ENCODE assay signal across 23 cellular contexts in the genomic region with DNA sequence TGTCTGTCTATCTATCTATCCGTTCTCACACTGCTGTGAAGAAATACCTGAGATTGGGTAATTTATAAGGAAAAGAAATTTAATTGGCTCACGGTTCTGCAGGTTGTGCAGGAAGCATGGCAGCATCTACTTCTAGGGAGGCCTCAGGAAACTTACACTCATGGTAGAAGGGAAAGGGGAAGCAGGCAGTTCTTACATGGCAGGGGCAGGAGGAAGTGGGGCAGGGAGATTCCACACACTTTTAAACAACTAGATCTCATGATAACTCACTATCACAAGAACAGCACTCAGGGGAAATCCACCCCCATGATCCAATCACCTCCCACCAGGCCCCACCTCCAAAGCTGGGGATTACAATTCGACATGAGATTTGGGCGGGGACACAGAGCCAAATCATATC.
"Had no signal": no experiment of that assay in that cellular context is flagged by ENCODE, and none has a peak within 500 bp of the region (broad histone marks: within the 10 kb centered on the region; RNA-seq: fewer than 3 reads in every experiment).

No MANE protein-coding gene starts in this region.

- H3K27me3 ChIP-seq: cardiac muscle cell had no signal

- H3K27ac ChIP-seq: cardiac muscle cell, PC-9 had no signal

- H3K4me3 ChIP-seq: cardiac muscle cell, K562, PC-9 had no signal

- H3K36me3 ChIP-seq: cardiac muscle cell had no signal

- DNase-seq: activated CD4-positive, alpha-beta memory T cell treated with anti-CD3 and anti-CD28 coated beads for 36 hours; activated CD4-positive, alpha-beta T cell treated with anti-CD3 and anti-CD28 coated beads, Interleukin-2, amount 10 ng/mL, durations not matched to agents 7 days and 5 days; activated CD4-positive, CD25-positive, alpha-beta regulatory T cell; activated CD8-positive, alpha-beta memory T cell treated with anti-CD3 and anti-CD28 coated beads for 24 hours; activated effector memory CD4-positive, alpha-beta T cell treated with anti-CD3 and anti-CD28 coated beads, Interleukin-2, amount 50 U/mL, for 16 hours; activated naive CD4-positive, alpha-beta T cell treated with Interleukin-2 at 50 U/mL for 16 hours; activated T-cell treated with anti-CD3 and anti-CD28 coated beads, Interleukin-2, amount 50 U/mL, for 4 hours; amygdala; NCI-H146; NCI-H187 treated with DMSO at 0.1 percent for 48 hours; NCI-H2081 treated with DMSO at 0.1 percent for 48 hours; NCI-H446; NCI-H524; PC-9; SHP77 treated with DMSO at 0.1 percent for 48 hours; T-helper 17 cell; T-helper 9 cell had no signal

- H3K4me1 Mint-ChIP-seq: activated CD4-positive, alpha-beta T cell treated with anti-CD3 and anti-CD28 coated beads, Interleukin-2, amount 10 ng/mL, durations not matched to agents 7 days and 5 days; T-helper 17 cell had no signal

- H3K4me3 Mint-ChIP-seq: activated CD4-positive, alpha-beta memory T cell treated with anti-CD3 and anti-CD28 coated beads for 36 hours; activated CD4-positive, alpha-beta T cell treated with anti-CD3 and anti-CD28 coated beads, Interleukin-2, amount 10 ng/mL, durations not matched to agents 7 days and 5 days; activated T-cell treated with anti-CD3 and anti-CD28 coated beads, Interleukin-2, amount 50 U/mL, for 4 hours; brain; T-helper 17 cell had no signal

- H3K36me3 Mint-ChIP-seq: activated CD4-positive, alpha-beta memory T cell treated with anti-CD3 and anti-CD28 coated beads for 36 hours; activated naive CD4-positive, alpha-beta T cell treated with anti-CD3 and anti-CD28 coated beads, Interleukin-2, amount 50 U/mL, for 72 hours; brain had no signal

- H3K27ac Mint-ChIP-seq: activated CD4-positive, alpha-beta memory T cell treated with anti-CD3 and anti-CD28 coated beads for 36 hours; activated CD4-positive, alpha-beta T cell treated with anti-CD3 and anti-CD28 coated beads, Interleukin-2, amount 10 ng/mL, durations not matched to agents 7 days and 5 days; activated naive CD4-positive, alpha-beta T cell treated with anti-CD3 and anti-CD28 coated beads, Interleukin-2, amount 50 U/mL, for 72 hours; T-helper 17 cell had no signal

- FAIRE-seq: astrocyte, K562, TTC549 had no signal

- H3K9me3 Mint-ChIP-seq: activated CD4-positive, alpha-beta memory T cell treated with anti-CD3 and anti-CD28 coated beads for 36 hours; activated CD4-positive, alpha-beta T cell treated with anti-CD3 and anti-CD28 coated beads, Interleukin-2, amount 10 ng/mL, durations not matched to agents 7 days and 5 days; activated naive CD4-positive, alpha-beta T cell treated with anti-CD3 and anti-CD28 coated beads, Interleukin-2, amount 50 U/mL, for 72 hours; activated T-cell treated with anti-CD3 and anti-CD28 coated beads, Interleukin-2, amount 50 U/mL, for 4 hours; brain had no signal

- ATAC-seq: activated naive CD4-positive, alpha-beta T cell treated with anti-CD3 and anti-CD28 coated beads, Interleukin-2, amount 50 U/mL, for 72 hours; activated T-cell treated with anti-CD3 and anti-CD28 coated beads, Interleukin-2, amount 50 U/mL, for 4 hours; K562; T-helper 17 cell had no signal

- H3K27me3 Mint-ChIP-seq: activated CD4-positive, alpha-beta T cell treated with anti-CD3 and anti-CD28 coated beads, Interleukin-2, amount 10 ng/mL, durations not matched to agents 7 days and 5 days had no signal
